8 cellular contexts compared by ENCODE assay signal in genomic region chr1:179815642-179816041, GRCh38.
DNase-seq lines count a peak whose midpoint lies in the region; ATAC-seq and TF ChIP-seq lines count a peak whose summit lies in the region.

No MANE protein-coding gene starts in this region.

- H3K4me1 Mint-ChIP-seq in activated CD4-positive, alpha-beta T cell treated with anti-CD3 and anti-CD28 coated beads for 36 hours: peaks cover 17% of the 10 kb centered on the region
- H3K4me1 Mint-ChIP-seq in stimulated activated naive CD8-positive, alpha-beta T cell treated with anti-CD3 and anti-CD28 coated beads, Interleukin-15, amount 100 ng/mL, for 72 hours: peaks cover 20% of the 10 kb centered on the region

- H3K27me3 Mint-ChIP-seq in activated CD4-positive, alpha-beta T cell treated with anti-CD3 and anti-CD28 coated beads for 36 hours: no peaks in the 10 kb centered on the region
- H3K27me3 Mint-ChIP-seq in stimulated activated naive CD8-positive, alpha-beta T cell treated with anti-CD3 and anti-CD28 coated beads, Interleukin-15, amount 100 ng/mL, for 72 hours: peaks cover 17% of the 10 kb centered on the region

- H3K36me3 Mint-ChIP-seq in activated CD4-positive, alpha-beta T cell treated with anti-CD3 and anti-CD28 coated beads for 36 hours (ENCODE audit: low read depth): no peaks in the 10 kb centered on the region

- H3K4me3 ChIP-seq in WI38 (ENCODE audit: low read depth, low read length) (peak overlapping the region; percentile 55), iPS-15b (ENCODE audit: low read depth, low read length) (peak overlapping the region; percentile 88)

- H3K4me1 ChIP-seq in iPS-15b (ENCODE audit: control insufficient read depth, insufficient read depth, low read length): peaks cover 2% of the 10 kb centered on the region

- H3K27me3 ChIP-seq in iPS-15b (ENCODE audit: control insufficient read depth, insufficient read depth, low read length): peaks cover 27% of the 10 kb centered on the region

- TF ChIP-seq CTCF in WI38 (IDR thresholded peaks at IDR 0.05; ENCODE audit: low read depth, low read length): no peak

- no peak for DNase-seq in activated CD4-positive, alpha-beta T cell treated with anti-CD3 and anti-CD28 coated beads for 36 hours
- no peak for DNase-seq in activated CD4-positive, alpha-beta T cell treated with anti-CD3 and anti-CD28 coated beads for 48 hours
- DNase-seq in stimulated activated naive CD8-positive, alpha-beta T cell treated with anti-CD3 and anti-CD28 coated beads, Interleukin-15, amount 100 ng/mL, for 72 hours: no peak
- DNase-seq in T1000 (lab: John Stamatoyannopoulos, UW) (no peak), glomerular visceral epithelial cell (ENCODE audit: extremely low spot score) (no peak), anterior cingulate cortex (lab: John Stamatoyannopoulos, UW) (no peak)

- H3K36me3 ChIP-seq in iPS-15b (ENCODE audit: control insufficient read depth, insufficient read depth, low read length): no peaks in the 10 kb centered on the region

- H3K27ac Mint-ChIP-seq in activated CD4-positive, alpha-beta T cell treated with anti-CD3 and anti-CD28 coated beads for 36 hours: peak overlapping the region; percentile 79
- H3K27ac Mint-ChIP-seq in stimulated activated naive CD8-positive, alpha-beta T cell treated with anti-CD3 and anti-CD28 coated beads, Interleukin-15, amount 100 ng/mL, for 72 hours: peak overlapping the region; percentile 22 to 90

- POLR2A ChIA-PET in activated CD4-positive, alpha-beta T cell treated with anti-CD3 and anti-CD28 coated beads for 36 hours (lab: Charles Lee): no interaction called here

- intact Hi-C loops in activated CD4-positive, alpha-beta T cell treated with anti-CD3 and anti-CD28 coated beads for 36 hours (cut with DNase I, micrococcal nuclease): loop anchor here (2.0 to 10.0 kb wide), 3 partner anchors 363 to 1187 kb away; partner anchors contain the start of gene TOR3A (in 1 of the 2)

- no peaks in the 10 kb centered on the region for H3K9me3 Mint-ChIP-seq in activated CD4-positive, alpha-beta T cell treated with anti-CD3 and anti-CD28 coated beads for 36 hours (ENCODE audit: low read depth)
- H3K9me3 Mint-ChIP-seq in stimulated activated naive CD8-positive, alpha-beta T cell treated with anti-CD3 and anti-CD28 coated beads, Interleukin-15, amount 100 ng/mL, for 72 hours: no peaks in the 10 kb centered on the region

- CTCF ChIA-PET in activated CD4-positive, alpha-beta T cell treated with anti-CD3 and anti-CD28 coated beads for 36 hours (lab: Charles Lee): interaction anchor here (0.8 to 13.4 kb wide), 29 partner anchors 8 to 735 kb away, joined by 3 to 619 read pairs (median 7); partner anchors contain the start of gene CEP350

- ATAC-seq in activated CD4-positive, alpha-beta T cell treated with anti-CD3 and anti-CD28 coated beads for 36 hours: no peak
- ATAC-seq in stimulated activated naive CD8-positive, alpha-beta T cell treated with anti-CD3 and anti-CD28 coated beads, Interleukin-15, amount 100 ng/mL, for 72 hours: no peak

- H3K9me3 ChIP-seq in iPS-15b (ENCODE audit: control insufficient read depth, insufficient read depth, low read length): no peaks in the 10 kb centered on the region

- peak overlapping the region; percentile 84 for H3K4me3 Mint-ChIP-seq in activated CD4-positive, alpha-beta T cell treated with anti-CD3 and anti-CD28 coated beads for 36 hours
- H3K4me3 Mint-ChIP-seq in stimulated activated naive CD8-positive, alpha-beta T cell treated with anti-CD3 and anti-CD28 coated beads, Interleukin-15, amount 100 ng/mL, for 72 hours: peak overlapping the region; percentile 94

- H3K9ac ChIP-seq in iPS-15b (ENCODE audit: low read depth, low read length): no peak overlapping the region
